Comparison of ENCODE assay signal across 1 cellular context in the genomic region with DNA sequence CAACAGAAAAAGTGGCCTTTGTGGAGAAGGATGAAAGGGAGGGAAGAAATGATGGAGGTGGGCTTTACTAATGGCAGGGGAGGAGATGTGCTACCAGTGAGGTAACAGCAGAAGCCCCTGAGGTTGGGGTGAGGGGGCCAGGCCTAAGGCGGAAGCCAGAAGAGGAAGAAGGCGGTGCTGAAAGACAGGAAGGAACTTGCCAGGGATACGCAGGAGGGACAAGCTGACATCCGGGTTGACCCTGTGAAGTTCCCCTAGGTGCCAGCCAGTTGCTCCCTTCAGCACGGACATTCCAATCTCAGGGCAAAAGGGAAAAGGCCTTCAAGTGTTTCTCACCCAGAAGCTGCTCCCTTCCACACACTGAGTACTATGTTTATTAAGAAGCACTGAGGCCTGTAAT.
TF ChIP-seq lines count a peak whose summit lies in the region.

No MANE protein-coding gene starts in this region.

TF ChIP-seq in WTC11, 78 proteins besides CTCF, POLR2A, EP300 and RAD21 (continued from another document):
- TF ChIP-seq GRHL2 (CRISPR knock-in tag; IDR thresholded peaks at IDR 0.05; ENCODE audit: insufficient replicate concordance, severe bottlenecking) (no peak), ZBTB21 (CRISPR knock-in tag; IDR thresholded peaks at IDR 0.05; ENCODE audit: borderline replicate concordance) (no peak), ZNF121 (CRISPR knock-in tag; IDR thresholded peaks at IDR 0.05) (no peak), ZNF423 (CRISPR knock-in tag; IDR thresholded peaks at IDR 0.05) (no peak), ZNF396 (CRISPR knock-in tag; IDR thresholded peaks at IDR 0.05; ENCODE audit: borderline replicate concordance) (no peak), ZNF416 (CRISPR knock-in tag; IDR thresholded peaks at IDR 0.05) (no peak)
